11 cellular contexts compared by ENCODE assay signal in genomic region chr6:69179681-69180080, GRCh38.
A peak's percentile ranks its signal among the peaks of the same experiment; 100 is the strongest.
DNase-seq lines count a peak whose midpoint lies in the region; ATAC-seq and TF ChIP-seq lines count a peak whose summit lies in the region.
"Had no signal": no experiment of that assay in that cellular context is flagged by ENCODE, and none has a peak within 500 bp of the region (broad histone marks: within the 10 kb centered on the region; RNA-seq: fewer than 3 reads in every experiment).

No MANE protein-coding gene starts in this region.

- no peaks in the 10 kb centered on the region for H3K36me3 Mint-ChIP-seq in MCF 10A (ENCODE audit: insufficient read depth, unreplicated experiment)
- no peaks in the 10 kb centered on the region for H3K36me3 Mint-ChIP-seq in activated CD4-positive, alpha-beta T cell treated with anti-CD3 and anti-CD28 coated beads, Interleukin-2, amount 10 ng/mL, durations not matched to agents 24 days and 14 days (ENCODE audit: low read depth)
- H3K36me3 Mint-ChIP-seq in activated CD8-positive, alpha-beta T cell treated with anti-CD3 and anti-CD28 coated beads, Interleukin-2, amount 10 ng/mL, durations not matched to agents 7 days and 5 days (ENCODE audit: low read depth): no peaks in the 10 kb centered on the region
- H3K36me3 Mint-ChIP-seq: IgD-negative memory B cell had no signal

- H3K4me3 ChIP-seq in breast epithelium (no peak overlapping the region), brain microvascular endothelial cell (ENCODE audit: low read depth, low read length) (no peak overlapping the region), upper lobe of right lung (no peak overlapping the region)
- H3K4me3 ChIP-seq: BLaER1, skin epidermis had no signal

- intact Hi-C loops in MCF 10A (cut with micrococcal nuclease) (no loop called here), breast epithelium (cut with DNase I; ENCODE audit: low total_unique reads) (no loop called here), upper lobe of right lung (cut with DNase I) (no loop called here)
- intact Hi-C loops in activated CD4-positive, alpha-beta T cell treated with anti-CD3 and anti-CD28 coated beads, Interleukin-2, amount 10 ng/mL, durations not matched to agents 24 days and 14 days (cut with micrococcal nuclease): no loop called here

- H3K4me1 ChIP-seq in breast epithelium: no peaks in the 10 kb centered on the region
- H3K4me1 ChIP-seq in upper lobe of right lung: no peaks in the 10 kb centered on the region
- H3K4me1 ChIP-seq: BLaER1 had no signal

- no TSS peak for BruUV-seq in MCF 10A (replicated peaks; lab: Mats Ljungman, UMichigan)

- H3K27me3 Mint-ChIP-seq in MCF 10A (ENCODE audit: insufficient read depth, unreplicated experiment): peaks cover 27% of the 10 kb centered on the region
- no peaks in the 10 kb centered on the region for H3K27me3 Mint-ChIP-seq in activated CD4-positive, alpha-beta T cell treated with anti-CD3 and anti-CD28 coated beads, Interleukin-2, amount 10 ng/mL, durations not matched to agents 24 days and 14 days
- no peaks in the 10 kb centered on the region for H3K27me3 Mint-ChIP-seq in activated CD8-positive, alpha-beta T cell treated with anti-CD3 and anti-CD28 coated beads, Interleukin-2, amount 10 ng/mL, durations not matched to agents 7 days and 5 days (ENCODE audit: low read depth)
- H3K27me3 Mint-ChIP-seq: IgD-negative memory B cell had no signal

- H3K27ac ChIP-seq in breast epithelium (no peak overlapping the region), brain microvascular endothelial cell (no peak overlapping the region), upper lobe of right lung (no peak overlapping the region)
- H3K27ac ChIP-seq: BLaER1 had no signal

- no peak overlapping the region for H3K27ac Mint-ChIP-seq in MCF 10A (ENCODE audit: low read depth, unreplicated experiment)
- no peak overlapping the region for H3K27ac Mint-ChIP-seq in activated CD4-positive, alpha-beta T cell treated with anti-CD3 and anti-CD28 coated beads, Interleukin-2, amount 10 ng/mL, durations not matched to agents 24 days and 14 days
- H3K27ac Mint-ChIP-seq in activated CD8-positive, alpha-beta T cell treated with anti-CD3 and anti-CD28 coated beads, Interleukin-2, amount 10 ng/mL, durations not matched to agents 7 days and 5 days: no peak overlapping the region
- H3K27ac Mint-ChIP-seq: IgD-negative memory B cell had no signal

- DNase-seq in MCF 10A (ENCODE audit: unreplicated experiment) (peak; percentile 12), breast epithelium (ENCODE audit: low spot score in 2 of 2) (no peak), HPDE6-E6E7 (ENCODE audit: extremely low spot score) (peak; percentile 52), brain microvascular endothelial cell (no peak), upper lobe of right lung (peak; percentile 41), dedifferentiated amniotic fluid mesenchymal stem cell (ENCODE audit: extremely low spot score) (no peak)
- no peak for DNase-seq in activated CD4-positive, alpha-beta T cell treated with anti-CD3 and anti-CD28 coated beads, Interleukin-2, amount 10 ng/mL, durations not matched to agents 24 days and 14 days
- no peak for DNase-seq in activated CD8-positive, alpha-beta T cell treated with anti-CD3 and anti-CD28 coated beads, Interleukin-2, amount 10 ng/mL, durations not matched to agents 7 days and 5 days

- H3K27me3 ChIP-seq in breast epithelium: no peaks in the 10 kb centered on the region
- H3K27me3 ChIP-seq in brain microvascular endothelial cell (replicated peaks): no peaks in the 10 kb centered on the region
- no peaks in the 10 kb centered on the region for H3K27me3 ChIP-seq in upper lobe of right lung
- H3K27me3 ChIP-seq: BLaER1 had no signal

- no peaks in the 10 kb centered on the region for H3K4me1 Mint-ChIP-seq in MCF 10A (ENCODE audit: insufficient read depth, unreplicated experiment)
- no peaks in the 10 kb centered on the region for H3K4me1 Mint-ChIP-seq in activated CD4-positive, alpha-beta T cell treated with anti-CD3 and anti-CD28 coated beads, Interleukin-2, amount 10 ng/mL, durations not matched to agents 24 days and 14 days
- no peaks in the 10 kb centered on the region for H3K4me1 Mint-ChIP-seq in activated CD8-positive, alpha-beta T cell treated with anti-CD3 and anti-CD28 coated beads, Interleukin-2, amount 10 ng/mL, durations not matched to agents 7 days and 5 days (ENCODE audit: low read depth)
- H3K4me1 Mint-ChIP-seq: IgD-negative memory B cell had no signal

- no peak for TF ChIP-seq POLR2A in breast epithelium (IDR thresholded peaks at IDR 0.05)

- H3K9me3 Mint-ChIP-seq in MCF 10A (ENCODE audit: unreplicated experiment): no peaks in the 10 kb centered on the region
- H3K9me3 Mint-ChIP-seq in activated CD4-positive, alpha-beta T cell treated with anti-CD3 and anti-CD28 coated beads, Interleukin-2, amount 10 ng/mL, durations not matched to agents 24 days and 14 days: no peaks in the 10 kb centered on the region
- no peaks in the 10 kb centered on the region for H3K9me3 Mint-ChIP-seq in activated CD8-positive, alpha-beta T cell treated with anti-CD3 and anti-CD28 coated beads, Interleukin-2, amount 10 ng/mL, durations not matched to agents 7 days and 5 days (ENCODE audit: insufficient read depth)

- POLR2A ChIA-PET in MCF 10A (lab: Yijun Ruan, JAX): no interaction called here
- POLR2A ChIA-PET in activated CD8-positive, alpha-beta T cell treated with anti-CD3 and anti-CD28 coated beads, Interleukin-2, amount 10 ng/mL, durations not matched to agents 7 days and 5 days (lab: Charles Lee): no interaction called here

- ATAC-seq in upper lobe of right lung: peak; percentile 29
- no peak for ATAC-seq in activated CD8-positive, alpha-beta T cell treated with anti-CD3 and anti-CD28 coated beads, Interleukin-2, amount 10 ng/mL, durations not matched to agents 7 days and 5 days

- H3K9me3 ChIP-seq in breast epithelium: peaks cover 0 to 4% of the 10 kb centered on the region in 2 donors
- no peaks in the 10 kb centered on the region for H3K9me3 ChIP-seq in upper lobe of right lung
- H3K9me3 ChIP-seq: BLaER1 had no signal

- TF ChIP-seq CTCF in MCF 10A (IDR thresholded peaks at IDR 0.05; ENCODE audit: unreplicated experiment) (no peak), breast epithelium (IDR thresholded peaks at IDR 0.05) (peak in 1 of 3 donors; percentile 22), brain microvascular endothelial cell (IDR thresholded peaks at IDR 0.05; ENCODE audit: low read depth, low read length, missing control alignments) (peak; percentile 8), upper lobe of right lung (IDR thresholded peaks at IDR 0.05) (no peak)

- H3K36me3 ChIP-seq in breast epithelium: no peaks in the 10 kb centered on the region
- H3K36me3 ChIP-seq in brain microvascular endothelial cell (replicated peaks): no peaks in the 10 kb centered on the region
- H3K36me3 ChIP-seq in upper lobe of right lung: no peaks in the 10 kb centered on the region
- H3K36me3 ChIP-seq: BLaER1 had no signal

- in situ Hi-C loops in brain microvascular endothelial cell (cut with HindIII; ENCODE audit: low pct_ligation_motif_present, low sequenced_read_pairs): no loop called here

- CTCF ChIA-PET in MCF 10A (lab: Yijun Ruan, JAX): interaction anchor here (0.8 kb wide), 1 partner anchor 329 kb away, joined by 3 read pairs; no protein-coding TSS in a partner anchor
- CTCF ChIA-PET in activated CD8-positive, alpha-beta T cell treated with anti-CD3 and anti-CD28 coated beads, Interleukin-2, amount 10 ng/mL, durations not matched to agents 7 days and 5 days (lab: Charles Lee): no interaction called here

- no peak overlapping the region for H3K4me3 Mint-ChIP-seq in MCF 10A (ENCODE audit: unreplicated experiment)
- H3K4me3 Mint-ChIP-seq in activated CD4-positive, alpha-beta T cell treated with anti-CD3 and anti-CD28 coated beads, Interleukin-2, amount 10 ng/mL, durations not matched to agents 24 days and 14 days: no peak overlapping the region
- no peak overlapping the region for H3K4me3 Mint-ChIP-seq in activated CD8-positive, alpha-beta T cell treated with anti-CD3 and anti-CD28 coated beads, Interleukin-2, amount 10 ng/mL, durations not matched to agents 7 days and 5 days
- H3K4me3 Mint-ChIP-seq: IgD-negative memory B cell had no signal

Comparison
In these comparisons a context has a peak if more than half of its experiments do, and no peak if none do; other contexts are left out.
1. DNase-seq: peak in MCF 10A (single experiment), HPDE6-E6E7 (single experiment) and upper lobe of right lung (single experiment); none in breast epithelium (0 of 2), brain microvascular endothelial cell (single experiment), activated CD4-positive, alpha-beta T cell treated with anti-CD3 and anti-CD28 coated beads, Interleukin-2, amount 10 ng/mL, durations not matched to agents 24 days and 14 days (single experiment), activated CD8-positive, alpha-beta T cell treated with anti-CD3 and anti-CD28 coated beads, Interleukin-2, amount 10 ng/mL, durations not matched to agents 7 days and 5 days (single experiment) and dedifferentiated amniotic fluid mesenchymal stem cell (single experiment).